11 cellular contexts compared by ENCODE assay signal in the genomic region with DNA sequence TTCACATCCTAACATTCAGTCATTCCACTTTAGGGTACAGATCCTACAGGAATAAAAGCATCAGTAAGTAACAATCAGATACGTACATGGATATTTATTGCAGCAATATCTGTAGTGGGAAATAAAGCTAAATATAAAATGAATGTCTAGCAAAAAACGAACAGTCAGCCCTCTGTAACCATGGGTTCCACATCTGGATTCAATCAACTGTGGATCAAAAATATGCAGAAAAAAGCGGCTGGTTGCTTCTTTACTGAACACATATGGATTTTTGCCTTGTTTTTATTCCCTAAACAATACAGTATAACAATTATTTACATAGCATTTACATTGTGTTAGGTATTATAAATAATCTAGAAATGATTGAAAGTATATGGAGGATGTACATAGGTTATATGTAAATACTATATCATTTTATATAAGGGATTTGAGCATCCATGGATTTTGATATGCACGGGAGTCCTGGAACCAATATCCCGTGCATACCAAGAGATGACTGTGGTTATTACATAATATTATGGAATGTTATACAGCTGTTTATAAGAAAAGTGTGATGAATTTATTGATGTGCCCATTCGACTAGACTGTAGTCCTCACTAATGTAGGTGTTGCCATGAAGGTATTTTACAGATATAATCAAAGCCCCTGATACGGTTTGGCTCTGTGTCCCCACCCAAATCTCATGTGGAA.
"Had no signal": no experiment of that assay in that cellular context is flagged by ENCODE, and none has a peak within 500 bp of the region (broad histone marks: within the 10 kb centered on the region; RNA-seq: fewer than 3 reads in every experiment).

No MANE protein-coding gene starts in this region.

- H3K9me3 ChIP-seq: esophagus muscularis mucosa, suprapubic skin had no signal

- ATAC-seq: T-helper 17 cell, WTC11 had no signal

- DNase-seq: activated CD4-positive, alpha-beta T cell treated with anti-CD3 and anti-CD28 coated beads, Interleukin-2, amount 10 ng/mL, durations not matched to agents 24 days and 14 days; activated naive CD4-positive, alpha-beta T cell treated with anti-CD3 and anti-CD28 coated beads for 36 hours; hippocampal formation; stimulated activated CD4-positive, alpha-beta T cell treated with anti-CD3 and anti-CD28 coated beads, Interleukin-12 subunit alpha, Interleukin-12 subunit beta, amount 100 ng/mL, for 4 hours; stimulated activated CD4-positive, alpha-beta T cell treated with anti-CD3 and anti-CD28 coated beads, Interleukin-2, amount 100 ng/mL, for 48 hours; stimulated activated naive CD4-positive, alpha-beta T cell treated with Interleukin-2 at 50 U/mL for 16 hours; T-helper 17 cell had no signal

- FAIRE-seq: endometrium had no signal

- H3K27ac ChIP-seq: esophagus muscularis mucosa, suprapubic skin had no signal

- H3K27me3 ChIP-seq: esophagus muscularis mucosa, suprapubic skin had no signal

- H3K4me1 ChIP-seq: esophagus muscularis mucosa, suprapubic skin had no signal

- H3K4me3 ChIP-seq: esophagus muscularis mucosa, suprapubic skin had no signal
